ENCODE assay signal across 9 cellular contexts in genomic region chr2:162890690-162891311, GRCh38. TPM values are rescaled to one million over a fixed set of nuclear protein-coding genes. Genes with fewer than 3 reads are reported as not detected.
A peak's percentile ranks its signal among the peaks of the same experiment; 100 is the strongest.
DNase-seq lines count a peak whose midpoint lies in the region; ATAC-seq, FAIRE-seq and TF ChIP-seq lines count a peak whose summit lies in the region.
"Had no signal": no experiment of that assay in that cellular context is flagged by ENCODE, and none has a peak within 500 bp of the region (broad histone marks: within the 10 kb centered on the region; RNA-seq: fewer than 3 reads in every experiment).

No MANE protein-coding gene starts in this region.

- no peaks in the 10 kb centered on the region for H3K9me3 ChIP-seq in keratinocyte (ENCODE audit: control insufficient read depth, low read depth, low read length)
- H3K9me3 ChIP-seq: BLaER1 treated with 17β-estradiol and CSF1 and Interleukin-3, amounts not matched to agents 10 nM and 100 nM had no signal

- no peak overlapping the region for H2AFZ ChIP-seq in keratinocyte (ENCODE audit: control insufficient read depth, low read length)

- no peak overlapping the region for H3K27ac ChIP-seq in keratinocyte (ENCODE audit: control insufficient read depth, insufficient read depth, low read length)
- H3K27ac ChIP-seq: BLaER1 treated with 17β-estradiol and CSF1 and Interleukin-3, amounts not matched to agents 10 nM and 100 nM had no signal

- FAIRE-seq in keratinocyte (lab: Jason Lieb, UNC), result peak; percentile 77

- no peaks in the 10 kb centered on the region for H3K4me1 Mint-ChIP-seq in immature natural killer cell

- ATAC-seq in GM19372 (IDR thresholded peaks at IDR 0.05; ENCODE audit: low read depth, unreplicated experiment) (peak; percentile 86), HG03139 (IDR thresholded peaks at IDR 0.05; ENCODE audit: unreplicated experiment) (peak; percentile 95)

- no peaks in the 10 kb centered on the region for H3K27me3 Mint-ChIP-seq in immature natural killer cell (ENCODE audit: low read depth in 3 of 3)

- no peaks in the 10 kb centered on the region for H3K9me1 ChIP-seq in keratinocyte (ENCODE audit: control insufficient read depth, extremely low read depth, insufficient read depth, low read length)

- H3K79me2 ChIP-seq in keratinocyte (ENCODE audit: control insufficient read depth, insufficient read depth, low read length), result no peaks in the 10 kb centered on the region

- H3K27ac Mint-ChIP-seq in immature natural killer cell, result no peak overlapping the region

- H3K4me2 ChIP-seq in keratinocyte (ENCODE audit: control insufficient read depth, extremely low read depth, insufficient read depth, low read depth, low read length), result peak overlapping the region; percentile 49
- H3K4me2 ChIP-seq: BLaER1 treated with 17β-estradiol and CSF1 and Interleukin-3, amounts not matched to agents 10 nM and 100 nM had no signal

- no peak overlapping the region for H3K4me3 ChIP-seq in keratinocyte (ENCODE audit: control insufficient read depth in 2 of 3, extremely low read depth in 1 of 3, insufficient read depth in 2 of 3, low read depth in 1 of 3, low read length in 3 of 3)
- H3K4me3 ChIP-seq: BLaER1 treated with 17β-estradiol and CSF1 and Interleukin-3, amounts not matched to agents 10 nM and 100 nM had no signal

- TF ChIP-seq CTCF in keratinocyte (optimal IDR thresholded peaks at IDR 0.05 in 1 of 3, IDR thresholded peaks at IDR 0.05 in 1 of 3, conservative IDR thresholded peaks at IDR 0.05 in 1 of 3; ENCODE audit: extremely low read depth in 1 of 3, insufficient read depth in 2 of 3, low read length in 3 of 3), result peak; percentile 74 to 78 (median 78)

- H3K9ac ChIP-seq in keratinocyte (ENCODE audit: control insufficient read depth, extremely low read depth, insufficient read depth, low read length), result no peak overlapping the region
- H3K9ac ChIP-seq: BLaER1 treated with 17β-estradiol and CSF1 and Interleukin-3, amounts not matched to agents 10 nM and 100 nM had no signal

- dilution Hi-C loops in keratinocyte (cut with MboI; ENCODE audit: extremely low pct_ligation_motif_present, low sequenced_read_pairs), result no loop called here

- H3K9me3 Mint-ChIP-seq in immature natural killer cell, result peaks cover 0 to 15% (median under 1%) of the 10 kb centered on the region in 6 donors

- no peaks in the 10 kb centered on the region for H3K36me3 ChIP-seq in keratinocyte (ENCODE audit: control insufficient read depth in 2 of 2, extremely low read depth in 1 of 2, insufficient read depth in 2 of 2, low read length in 2 of 2)
- H3K36me3 ChIP-seq: BLaER1 treated with 17β-estradiol and CSF1 and Interleukin-3, amounts not matched to agents 10 nM and 100 nM had no signal

- no peaks in the 10 kb centered on the region for H3K4me1 ChIP-seq in keratinocyte (ENCODE audit: control insufficient read depth, extremely low read depth, insufficient read depth, low read length)

- H3K27me3 ChIP-seq in keratinocyte (ENCODE audit: control insufficient read depth, extremely low read depth, insufficient read depth, low read length), result no peaks in the 10 kb centered on the region
- H3K27me3 ChIP-seq: BLaER1 treated with 17β-estradiol and CSF1 and Interleukin-3, amounts not matched to agents 10 nM and 100 nM had no signal

- DNase-seq in NCI-H1092 treated with DMSO at 0.1 percent for 48 hours (lab: John Stamatoyannopoulos, UW), result peak; percentile 23
- no peak for DNase-seq in NCI-H1092 (lab: John Stamatoyannopoulos, UW)
- peak; percentile 56 for DNase-seq in NCI-H2171 (lab: John Stamatoyannopoulos, UW)
- peak; percentile 64 for DNase-seq in amniotic stem cell (lab: John Stamatoyannopoulos, UW)
- DNase-seq in keratinocyte (ENCODE audit: low read depth, low spot score), result no peak
- DNase-seq in immature natural killer cell, result no peak

- no peaks in the 10 kb centered on the region for H3K36me3 Mint-ChIP-seq in immature natural killer cell

- H3K4me3 Mint-ChIP-seq in immature natural killer cell, result no peak overlapping the region

- H4K20me1 ChIP-seq in keratinocyte (ENCODE audit: control insufficient read depth, extremely low read depth, insufficient read depth, low read length), result no peaks in the 10 kb centered on the region
- H4K20me1 ChIP-seq: BLaER1 treated with 17β-estradiol and CSF1 and Interleukin-3, amounts not matched to agents 10 nM and 100 nM had no signal

RNA-seq across cellular contexts. Expression of gene KCNH7, which starts 52.2 kb away (rescaled TPM):
- polyA plus RNA-seq in keratinocyte, result not detected in 3 replicates
- polyA plus RNA-seq in keratinocyte (2011; ENCODE audit: low read depth), result not detected
- polyA plus RNA-seq in keratinocyte (2011; cell fraction: cytosol; rRNA removed), result not detected in 2 replicates
- not detected in 2 replicates for polyA plus RNA-seq in keratinocyte (2011; cell fraction: nucleus; rRNA removed)
- polyA plus RNA-seq in keratinocyte (2012; ENCODE audit: low replicate concordance), result not detected in 2 replicates
- not detected in 3 replicates for polyA minus RNA-seq in keratinocyte
- not detected for polyA minus RNA-seq in keratinocyte (2011; cell fraction: cytosol; rRNA and poly(A)+ RNA removed)
- polyA minus RNA-seq in keratinocyte (2011; cell fraction: nucleus; rRNA and poly(A)+ RNA removed), result not detected in 2 replicates
- polyA plus RNA-seq in immature natural killer cell, result not detected

Comparison
In these comparisons a context has a peak if more than half of its experiments do, and no peak if none do; other contexts are left out.
1. DNase-seq: peak in NCI-H1092 treated with DMSO at 0.1 percent for 48 hours (single experiment), NCI-H2171 (single experiment) and amniotic stem cell (single experiment); none in NCI-H1092 (single experiment), keratinocyte (single experiment) and immature natural killer cell (0 of 3).